Comparison of ENCODE assay signal across 8 cellular contexts in genomic region chr15:52790166-52790708, GRCh38. TPM values are rescaled to one million over a fixed set of nuclear protein-coding genes. Genes with fewer than 3 reads are reported as not detected.
DNase-seq lines count a peak whose midpoint lies in the region; ATAC-seq and TF ChIP-seq lines count a peak whose summit lies in the region.

Gene ONECUT1, minus strand, starts transcription at chr15:52790336. Its CDS starts 452 bp downstream, at chr15:52789884.

- peak within 1 kb of the TSS; percentile 95 for H3K4me2 ChIP-seq in neuronal stem cell (ENCODE audit: insufficient read depth, low read length, poor library complexity, severe bottlenecking)

- peak within 1 kb of the TSS; percentile 94 for H3K23ac ChIP-seq in neuronal stem cell (ENCODE audit: low read depth, low read length, poor library complexity)

- peak within 1 kb of the TSS; percentile 59 for H3K4me3 ChIP-seq in BE2C (ENCODE audit: low read depth, low read length)
- H3K4me3 ChIP-seq in foreskin fibroblast (ENCODE audit: low read depth in 1 of 2, low read length in 2 of 2): peak within 1 kb of the TSS; percentile 44 to 49
- peak within 1 kb of the TSS; percentile 56 to 79 for H3K4me3 ChIP-seq in neuronal stem cell (ENCODE audit: low read length in 2 of 2)

- WGBS in neuronal stem cell (ENCODE audit: extremely low coverage in 2 of 2, insufficient read length in 2 of 2, insufficient replicate concordance in 1 of 2), 2 donors: no CpG with 5 or more reads among the region's 65 CpGs

- H3K9me3 ChIP-seq in BE2C: no peaks in the 10 kb centered on the region
- H3K9me3 ChIP-seq in neuronal stem cell (replicated peaks in 1 of 2; ENCODE audit: control insufficient read depth in 2 of 2, insufficient read depth in 1 of 2, low read depth in 1 of 2, low read length in 2 of 2): peaks cover 3 to 10% of the 10 kb centered on the region in 2 donors

- H3K27me3 ChIP-seq in BE2C (peaks cover 98% of the 10 kb centered on the region), neuronal stem cell (ENCODE audit: control insufficient read depth in 3 of 3, insufficient read depth in 3 of 3, low read depth in 1 of 3, low read length in 3 of 3) (peaks cover 57 to 96% (median 91%) of the 10 kb centered on the region in 3 experiments)

- no peak within 1 kb of the TSS for H4K91ac ChIP-seq in neuronal stem cell (ENCODE audit: low read depth, low read length, poor library complexity)

- peak within 1 kb of the TSS; percentile 86 for H2BK15ac ChIP-seq in neuronal stem cell (ENCODE audit: low read length)

- H3K4me1 ChIP-seq in BE2C (no peaks in the 10 kb centered on the region), neuronal stem cell (ENCODE audit: control insufficient read depth in 2 of 2, insufficient read depth in 1 of 2, low read depth in 1 of 2, low read length in 2 of 2) (peaks cover 26 to 31% of the 10 kb centered on the region in 2 donors)

- H3K18ac ChIP-seq in neuronal stem cell (ENCODE audit: low read length): peak within 1 kb of the TSS; percentile 94

- H3K14ac ChIP-seq in neuronal stem cell (ENCODE audit: low read length): no peak within 1 kb of the TSS

- DNase-seq in BE2C (peak; percentile 81), NCI-H510A treated with DMSO at 0.1 percent for 48 hours (lab: John Stamatoyannopoulos, UW) (peak; percentile 31), activated T-cell treated with anti-CD3 and anti-CD28 coated beads for 4 hours (peak; percentile 24), foreskin fibroblast (peak in 1 of 2 donors; percentile 67), neuronal stem cell (ENCODE audit: low spot score) (peak; percentile 79), NCI-H2029 treated with DMSO at 0.1 percent for 48 hours (lab: John Stamatoyannopoulos, UW) (no peak)

- H3K4ac ChIP-seq in neuronal stem cell (ENCODE audit: low read length): no peak within 1 kb of the TSS

- H2AK5ac ChIP-seq in neuronal stem cell (ENCODE audit: low read depth, low read length): peak within 1 kb of the TSS; percentile 83

- peak within 1 kb of the TSS; percentile 97 for H2AFZ ChIP-seq in neuronal stem cell (ENCODE audit: low read length)

- H3K27ac ChIP-seq in neuronal stem cell (replicated peaks; ENCODE audit: low read length): no peak within 1 kb of the TSS

- no peak within 1 kb of the TSS for H2BK120ac ChIP-seq in neuronal stem cell (ENCODE audit: low read depth, low read length)

- peak within 1 kb of the TSS; percentile 7 for H4K8ac ChIP-seq in neuronal stem cell (ENCODE audit: low read depth, low read length)

- no peak for TF ChIP-seq CTCF in BE2C (IDR thresholded peaks at IDR 0.05; ENCODE audit: low read depth, low read length)
- no peak for TF ChIP-seq CTCF in foreskin fibroblast (IDR thresholded peaks at IDR 0.05; ENCODE audit: low read depth, low read length)

- H2BK5ac ChIP-seq in neuronal stem cell (ENCODE audit: low read length): peak within 1 kb of the TSS; percentile 68

- H3K9ac ChIP-seq in neuronal stem cell (ENCODE audit: low read depth, low read length, poor library complexity): peak within 1 kb of the TSS; percentile 80

- H2BK12ac ChIP-seq in neuronal stem cell (ENCODE audit: low read length): peak within 1 kb of the TSS; percentile 91

- no peaks in the 10 kb centered on the region for H3K79me1 ChIP-seq in neuronal stem cell (ENCODE audit: low read depth, low read length)

- H3K36me3 ChIP-seq in BE2C: no peaks in the 10 kb centered on the region
- no peaks in the 10 kb centered on the region for H3K36me3 ChIP-seq in neuronal stem cell (replicated peaks in 1 of 2; ENCODE audit: control insufficient read depth in 2 of 2, insufficient read depth in 2 of 2, low read length in 2 of 2)

- ATAC-seq in GM18867 (IDR thresholded peaks at IDR 0.05; ENCODE audit: unreplicated experiment) (peak; percentile 77), HG03095 (IDR thresholded peaks at IDR 0.05; ENCODE audit: unreplicated experiment) (peak; percentile 72)

RNA-seq across cellular contexts. Expression of gene ONECUT1, which starts in this region (rescaled TPM):
- not detected for polyA plus RNA-seq in BE2C (2012; ENCODE audit: insufficient read depth, insufficient read length, low read depth)
- polyA plus RNA-seq in neuronal stem cell (2013, experiment 1 of 2): 0.24 TPM
- polyA plus RNA-seq in neuronal stem cell (2013, experiment 2 of 2): 0.24 TPM
